ENCODE assay signal across 17 cellular contexts in the genomic region with DNA sequence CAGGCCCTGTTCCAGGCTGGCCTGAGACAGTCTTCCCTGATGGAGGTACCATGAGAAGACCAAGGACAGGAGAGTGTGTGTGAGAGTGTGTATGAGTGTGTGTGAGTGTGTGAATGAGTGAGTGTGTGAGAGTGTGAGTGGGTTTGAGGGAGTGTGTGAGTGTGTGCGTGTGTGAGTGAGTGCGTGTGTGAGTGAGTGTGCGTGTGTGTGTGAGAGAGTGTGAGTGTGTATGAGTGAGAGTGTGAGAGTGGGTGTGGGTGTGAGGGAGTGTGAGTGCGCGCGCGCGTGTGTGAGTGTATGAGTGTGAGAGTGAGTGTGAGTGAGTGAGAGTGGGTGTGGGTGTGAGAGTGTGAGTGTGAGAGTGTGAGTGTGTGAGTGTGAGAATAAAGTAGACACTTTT. TPM values are rescaled to one million over a fixed set of nuclear protein-coding genes. Genes with fewer than 3 reads are reported as not detected.
DNase-seq lines count a peak whose midpoint lies in the region; ATAC-seq, FAIRE-seq and TF ChIP-seq lines count a peak whose summit lies in the region.
"Had no signal": no experiment of that assay in that cellular context is flagged by ENCODE, and none has a peak within 500 bp of the region (broad histone marks: within the 10 kb centered on the region; RNA-seq: fewer than 3 reads in every experiment).

No MANE protein-coding gene starts in this region.

- no peak for ATAC-seq in left ventricle myocardium superior
- no peak for ATAC-seq in T-helper 17 cell
- no peak for ATAC-seq in GM21529 (IDR thresholded peaks at IDR 0.05; ENCODE audit: unreplicated experiment)

- H3K4me3 Mint-ChIP-seq in T-helper 17 cell, result no peak overlapping the region
- peak overlapping the region in 1 of 5 donors; percentile 24 for H3K4me3 Mint-ChIP-seq in immature natural killer cell
- no peak overlapping the region for H3K4me3 Mint-ChIP-seq in MCF 10A (ENCODE audit: unreplicated experiment)

- peaks cover 0 to 20% of the 10 kb centered on the region in 2 donors for H3K4me1 ChIP-seq in right atrium auricular region

- no peak overlapping the region for H3K4me3 ChIP-seq in right atrium auricular region

- H3K27ac Mint-ChIP-seq in T-helper 17 cell, result peak overlapping the region; percentile 46
- H3K27ac Mint-ChIP-seq in immature natural killer cell, result peak overlapping the region in 4 of 6 donors; percentile 21 to 60 (median 43)
- no peak overlapping the region for H3K27ac Mint-ChIP-seq in MCF 10A (ENCODE audit: low read depth, unreplicated experiment)

- H3K36me3 ChIP-seq in right atrium auricular region, result peaks cover 17% of the 10 kb centered on the region

- CTCF ChIA-PET in MCF 10A (lab: Yijun Ruan, JAX), result no interaction called here

- no peaks in the 10 kb centered on the region for H3K27me3 ChIP-seq in right atrium auricular region

- H3K9me3 Mint-ChIP-seq in immature natural killer cell (no peaks in the 10 kb centered on the region), MCF 10A (ENCODE audit: unreplicated experiment) (no peaks in the 10 kb centered on the region)

- TF ChIP-seq CTCF in right atrium auricular region (IDR thresholded peaks at IDR 0.05) (no peak), MCF 10A (IDR thresholded peaks at IDR 0.05; ENCODE audit: unreplicated experiment) (no peak)

- H3K27ac ChIP-seq in right atrium auricular region, result no peak overlapping the region

- no TSS peak for BruUV-seq in MCF 10A (replicated peaks; lab: Mats Ljungman, UMichigan)

- DNase-seq in left ventricle myocardium superior, result peak; percentile 2
- no peak for DNase-seq in right atrium auricular region (ENCODE audit: low spot score)
- DNase-seq in T-helper 17 cell, result no peak
- no peak for DNase-seq in immature natural killer cell
- no peak for DNase-seq in MCF 10A (ENCODE audit: unreplicated experiment)
- DNase-seq in frontal cortex (ENCODE audit: low spot score in 2 of 2), result no peak
- DNase-seq: C1 segment of cervical spinal cord, DMS 273 treated with DMSO at 0.1 percent for 48 hours, GF-D8, HCEC 1CT, MV-4-11, NCI-H1417 treated with DMSO at 0.1 percent for 48 hours, NCI-H1930, NCI-H2171, NCI-H446 had no signal

- H3K36me3 Mint-ChIP-seq in T-helper 17 cell (ENCODE audit: low read depth) (peaks cover 5% of the 10 kb centered on the region), immature natural killer cell (peaks cover 0 to 5% (median 4%) of the 10 kb centered on the region in 3 donors), MCF 10A (ENCODE audit: insufficient read depth, unreplicated experiment) (no peaks in the 10 kb centered on the region)

- H3K4me1 Mint-ChIP-seq in T-helper 17 cell (peaks cover 20% of the 10 kb centered on the region), immature natural killer cell (peaks cover 18 to 20% of the 10 kb centered on the region in 2 donors), MCF 10A (ENCODE audit: insufficient read depth, unreplicated experiment) (peaks cover 11% of the 10 kb centered on the region)

- H3K27me3 Mint-ChIP-seq in T-helper 17 cell, result no peaks in the 10 kb centered on the region
- H3K27me3 Mint-ChIP-seq in immature natural killer cell (ENCODE audit: low read depth in 3 of 3), result peaks cover 5 to 15% (median 14%) of the 10 kb centered on the region in 3 donors
- H3K27me3 Mint-ChIP-seq in MCF 10A (ENCODE audit: insufficient read depth, unreplicated experiment), result no peaks in the 10 kb centered on the region

- POLR2A ChIA-PET in MCF 10A (lab: Yijun Ruan, JAX), result no interaction called here

- H3K9me3 ChIP-seq in right atrium auricular region (no peaks in the 10 kb centered on the region), T-helper 17 cell (ENCODE audit: control insufficient read depth, low read length, poor library complexity, severe bottlenecking) (no peaks in the 10 kb centered on the region)

- no peak for FAIRE-seq in frontal cortex (lab: Jason Lieb, UNC)
- FAIRE-seq: A204.1 had no signal

- intact Hi-C loops in left ventricle myocardium superior (cut with micrococcal nuclease) (no loop called here), MCF 10A (cut with micrococcal nuclease) (no loop called here)

RNA-seq across cellular contexts. Expression of a gene that starts 3.9 kb away (rescaled TPM):
- total RNA-seq in left ventricle myocardium superior (10.6 TPM), right atrium auricular region (1 to 10 TPM; 2.2 to 9.0 TPM), T-helper 17 cell (10 to 100 TPM; 57.0 to 73.8 TPM), MCF 10A (2022) (11.7 and 13.6 TPM in 2 replicates), frontal cortex (9.8 TPM)
- polyA plus RNA-seq in immature natural killer cell, result 1 to 10 TPM; 1.6 to 3.6 (median 3.3) TPM

RNA-seq across cellular contexts. Expression of a gene that starts 4.0 kb away (rescaled TPM):
- total RNA-seq in left ventricle myocardium superior (11.4 TPM), right atrium auricular region (10 to 100 TPM; 10.6 to 13.7 TPM), T-helper 17 cell (100 to 1,000 TPM; 136 to 151 TPM), MCF 10A (2022) (42.0 and 42.4 TPM in 2 replicates), frontal cortex (3.7 TPM)
- 10 to 100 TPM; 22.6 to 32.7 (median 26.8) TPM for polyA plus RNA-seq in immature natural killer cell

RNA-seq across cellular contexts. Expression of a gene that starts 36.6 kb away (rescaled TPM):
- total RNA-seq in left ventricle myocardium superior, result 25.7 TPM
- total RNA-seq in right atrium auricular region, result 10 to 100 TPM; 27.3 to 36.8 TPM
- 100 to 1,000 TPM; 528 to 571 TPM for total RNA-seq in T-helper 17 cell
- 100 to 1,000 TPM in 1 of 3 donors, 10 to 100 TPM in 2; 12.7 to 117 (median 25.9) TPM for polyA plus RNA-seq in immature natural killer cell
- 50.5 and 67.5 TPM in 2 replicates for total RNA-seq in MCF 10A (2022)
- total RNA-seq in frontal cortex, result 12.2 TPM

RNA-seq across cellular contexts. Expression of a gene that starts 54.3 kb away (rescaled TPM):
- total RNA-seq in left ventricle myocardium superior, result not detected
- not detected for total RNA-seq in right atrium auricular region
- not detected for total RNA-seq in T-helper 17 cell
- polyA plus RNA-seq in immature natural killer cell, result not detected
- 0.20 TPM in 1 of 2 replicates, not detected in the other for total RNA-seq in MCF 10A (2022)
- total RNA-seq in frontal cortex, result 0.41 TPM
